Comparison of ENCODE assay signal across 29 cellular contexts in the genomic region with DNA sequence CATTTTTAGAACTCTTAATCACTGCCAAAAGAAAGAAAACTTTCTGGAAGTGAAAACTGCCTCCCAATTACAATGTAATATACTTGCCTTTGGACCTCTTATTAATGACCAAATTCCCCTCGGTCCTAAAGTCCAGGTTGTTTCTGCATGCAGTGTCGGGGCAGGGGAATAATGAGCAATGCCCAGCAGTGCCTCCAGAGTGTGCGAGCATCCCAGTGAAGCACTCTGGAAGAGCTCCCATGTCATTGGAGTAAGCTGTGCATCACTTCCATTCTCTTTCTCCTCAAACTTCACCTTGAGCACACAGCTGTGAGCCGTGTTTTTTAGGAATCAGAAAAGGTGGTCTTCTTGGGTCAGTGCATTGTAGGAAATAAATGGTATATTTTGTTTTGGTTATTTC.
"Had no signal": no experiment of that assay in that cellular context is flagged by ENCODE, and none has a peak within 500 bp of the region (broad histone marks: within the 10 kb centered on the region; RNA-seq: fewer than 3 reads in every experiment).

No MANE protein-coding gene starts in this region.

- ATAC-seq: activated CD8-positive, alpha-beta T cell treated with anti-CD3 and anti-CD28 coated beads, Interleukin-2, amount 10 ng/mL, durations not matched to agents 7 days and 5 days; Panc1 had no signal

- H3K27ac Mint-ChIP-seq: activated CD8-positive, alpha-beta T cell treated with anti-CD3 and anti-CD28 coated beads, Interleukin-2, amount 10 ng/mL, durations not matched to agents 7 days and 5 days; activated naive CD8-positive, alpha-beta T cell treated with anti-CD3 and anti-CD28 coated beads for 36 hours had no signal

- H3K27me3 Mint-ChIP-seq: activated naive CD8-positive, alpha-beta T cell treated with anti-CD3 and anti-CD28 coated beads for 36 hours had no signal

- H3K27ac ChIP-seq: brain microvascular endothelial cell, KMS-11 had no signal

- H3K9me3 Mint-ChIP-seq: activated CD4-positive, alpha-beta T cell treated with anti-CD3 and anti-CD28 coated beads, Interleukin-2, amount 10 ng/mL, durations not matched to agents 24 days and 14 days; activated naive CD8-positive, alpha-beta T cell treated with anti-CD3 and anti-CD28 coated beads for 36 hours had no signal

- H3K4me2 ChIP-seq: KMS-11 had no signal

- H3K9ac ChIP-seq: KMS-11 had no signal

- DNase-seq: activated CD4-positive, alpha-beta T cell treated with anti-CD3 and anti-CD28 coated beads, Interleukin-2, amount 10 ng/mL, durations not matched to agents 24 days and 14 days; activated CD4-positive, alpha-beta T cell treated with anti-CD3 and anti-CD28 coated beads, Interleukin-2, amount 50 U/mL, for 4 hours; activated CD8-positive, alpha-beta T cell treated with anti-CD3 and anti-CD28 coated beads, Interleukin-2, amount 10 ng/mL, durations not matched to agents 7 days and 5 days; activated effector memory CD4-positive, alpha-beta T cell treated with anti-CD3 and anti-CD28 coated beads, Interleukin-2, amount 50 U/mL, for 16 hours; activated naive CD4-positive, alpha-beta T cell; activated naive CD4-positive, alpha-beta T cell treated with anti-CD3 and anti-CD28 coated beads, Interleukin-2, amount 50 U/mL, for 16 hours; activated naive CD8-positive, alpha-beta T cell treated with anti-CD3 and anti-CD28 coated beads for 36 hours; amniotic stem cell; aorta; brain microvascular endothelial cell; central memory CD4-positive, alpha-beta T cell; NCI-H1105; NCI-H1417 treated with DMSO at 0.1 percent for 48 hours; NCI-H187 treated with DMSO at 0.1 percent for 48 hours; NCI-H2081; NCI-H2171 treated with DMSO at 0.1 percent for 48 hours; NCI-H226; NCI-H446 treated with DMSO at 0.1 percent for 48 hours; NCI-H524; NCI-H69; NCI-H82; Right ventricle myocardium superior; RPMI8226; SW 1271; T-helper 1 cell; T-helper 2 cell; T-helper 9 cell had no signal

- H3K4me3 Mint-ChIP-seq: activated CD4-positive, alpha-beta T cell treated with anti-CD3 and anti-CD28 coated beads, Interleukin-2, amount 10 ng/mL, durations not matched to agents 24 days and 14 days; activated CD8-positive, alpha-beta T cell treated with anti-CD3 and anti-CD28 coated beads, Interleukin-2, amount 10 ng/mL, durations not matched to agents 7 days and 5 days; activated naive CD8-positive, alpha-beta T cell treated with anti-CD3 and anti-CD28 coated beads for 36 hours had no signal

- H3K36me3 ChIP-seq: brain microvascular endothelial cell had no signal
